ENCODE assay signal across 10 cellular contexts in genomic region chr3:99637041-99637380, GRCh38. TPM values are rescaled to one million over a fixed set of nuclear protein-coding genes. Genes with fewer than 3 reads are reported as not detected.
DNase-seq lines count a peak whose midpoint lies in the region; ATAC-seq and TF ChIP-seq lines count a peak whose summit lies in the region.
"Had no signal": no experiment of that assay in that cellular context is flagged by ENCODE, and none has a peak within 500 bp of the region (broad histone marks: within the 10 kb centered on the region; RNA-seq: fewer than 3 reads in every experiment).

No MANE protein-coding gene starts in this region.

- TF ChIP-seq CTCF in AG04449 (IDR thresholded peaks at IDR 0.05; ENCODE audit: insufficient read depth, low read length, missing control alignments) (peak; percentile 26), RWPE2 (IDR thresholded peaks at IDR 0.05; ENCODE audit: poor library complexity, severe bottlenecking) (peak; percentile 70), fibroblast of the aortic adventitia (IDR thresholded peaks at IDR 0.05; ENCODE audit: insufficient read depth, low read length) (peak; percentile 30), osteocyte (IDR thresholded peaks at IDR 0.05) (peak; percentile 50), OCI-LY7 (conservative IDR thresholded peaks at IDR 0.05; ENCODE audit: low read length) (no peak)

- H3K27me3 Mint-ChIP-seq in osteocyte (ENCODE audit: unreplicated experiment) = no peaks in the 10 kb centered on the region

- peaks cover 23% of the 10 kb centered on the region for H3K36me3 ChIP-seq in RWPE2 (ENCODE audit: low read depth)
- no peaks in the 10 kb centered on the region for H3K36me3 ChIP-seq in OCI-LY7 (ENCODE audit: insufficient read depth, low read length)

- H3K27ac Mint-ChIP-seq in osteocyte (ENCODE audit: unreplicated experiment) = peak overlapping the region; percentile 98

- POLR2A ChIA-PET in AG04449 (lab: Yijun Ruan, JAX) (interaction anchor here (0.6 to 3.0 kb wide), 12 partner anchors 10 to 225 kb away, joined by 3 to 13 read pairs (median 5); no protein-coding TSS in a partner anchor), OCI-LY7 (lab: Charles Lee) (interaction anchor here (0.9 kb wide), 1 partner anchor 158 kb away, joined by 5 read pairs; no protein-coding TSS in a partner anchor)

- H3K27ac ChIP-seq in RWPE2 (ENCODE audit: poor library complexity, severe bottlenecking) (peak overlapping the region; percentile 99), OCI-LY7 (ENCODE audit: low read depth, low read length, poor library complexity, severe bottlenecking) (no peak overlapping the region)

- H2AFZ ChIP-seq in OCI-LY7 (ENCODE audit: low read length) = no peak overlapping the region

- H3K9me3 ChIP-seq in RWPE2 (ENCODE audit: severe bottlenecking) (no peaks in the 10 kb centered on the region), OCI-LY7 (ENCODE audit: low read length) (no peaks in the 10 kb centered on the region)

- H3K79me2 ChIP-seq in OCI-LY7 (ENCODE audit: insufficient read depth, low read depth, low read length) = no peaks in the 10 kb centered on the region

- BruUV-seq in OCI-LY7 (replicated peaks; lab: Mats Ljungman, UMichigan) = no TSS peak

- H3K4me1 ChIP-seq in RWPE2 (ENCODE audit: insufficient read depth, poor library complexity, severe bottlenecking) (peaks cover 49% of the 10 kb centered on the region), OCI-LY7 (ENCODE audit: insufficient read depth, low read length, poor library complexity, severe bottlenecking) (no peaks in the 10 kb centered on the region)

- H3K4me1 Mint-ChIP-seq in osteocyte (ENCODE audit: unreplicated experiment) = peaks cover 32% of the 10 kb centered on the region

- no peaks in the 10 kb centered on the region; the same call in 1 of the 2 replicates for H4K20me1 ChIP-seq in OCI-LY7 (ENCODE audit: insufficient read depth, low read length)

- intact Hi-C loops in OCI-LY7 (cut with micrococcal nuclease; ENCODE audit: unreplicated experiment) = no loop called here

- H3K9me2 ChIP-seq in OCI-LY7 (ENCODE audit: insufficient read depth, low read length) = no peaks in the 10 kb centered on the region

- H3K9me3 Mint-ChIP-seq in osteocyte (ENCODE audit: unreplicated experiment) = no peaks in the 10 kb centered on the region

- DNase-seq in AG04449 (ENCODE audit: low read depth, low spot score) (no peak), RWPE2 (ENCODE audit: low spot score) (no peak), fibroblast of the aortic adventitia (ENCODE audit: low read depth) (no peak), osteocyte (ENCODE audit: extremely low spot score, unreplicated experiment) (no peak), OCI-LY7 (ENCODE audit: low spot score) (no peak)
- DNase-seq in stimulated activated naive CD4-positive, alpha-beta T cell (lab: John Stamatoyannopoulos, UW) = no peak
- DNase-seq: DMS 273 treated with DMSO at 0.1 percent for 48 hours had no signal

- H3K27me3 ChIP-seq in RWPE2 (ENCODE audit: insufficient read depth, poor library complexity, severe bottlenecking) = no peaks in the 10 kb centered on the region

- H3K4me3 ChIP-seq in AG04449 (ENCODE audit: low read depth, low read length) (peak overlapping the region; percentile 84), RWPE2 (ENCODE audit: severe bottlenecking) (peak overlapping the region; percentile 41), fibroblast of the aortic adventitia (ENCODE audit: low read depth, low read length) (peak overlapping the region; percentile 79), OCI-LY7 (ENCODE audit: low read depth, low read length, poor library complexity, severe bottlenecking) (no peak overlapping the region)
- H3K4me3 ChIP-seq: K562 had no signal

- CTCF ChIA-PET in AG04449 (lab: Yijun Ruan, JAX) = interaction anchor here (0.6 to 2.0 kb wide), 15 partner anchors 10 to 613 kb away, joined by 3 to 7 read pairs (median 3); no protein-coding TSS in a partner anchor
- CTCF ChIA-PET in OCI-LY7 (lab: Charles Lee; ENCODE audit: unreplicated experiment) = no interaction called here

- H3K4me3 Mint-ChIP-seq in osteocyte (ENCODE audit: unreplicated experiment) = peak overlapping the region; percentile 94

- peaks cover 36% of the 10 kb centered on the region for H3K36me3 Mint-ChIP-seq in osteocyte (ENCODE audit: unreplicated experiment)

- ATAC-seq in RWPE2 (ENCODE audit: low read depth) (peak; percentile 69), HG03521 (IDR thresholded peaks at IDR 0.05; ENCODE audit: unreplicated experiment) (no peak), HG03025 (IDR thresholded peaks at IDR 0.05; ENCODE audit: low FRiP score, unreplicated experiment) (no peak)
- ATAC-seq: K562 had no signal

- H3K4me2 ChIP-seq in OCI-LY7 (ENCODE audit: low read length) = no peak overlapping the region

RNA-seq across cellular contexts. Expression of gene COL8A1, which starts 1.4 kb away (rescaled TPM):
- total RNA-seq in fibroblast of the aortic adventitia (ENCODE audit: low replicate concordance) (24.3 and 25.1 TPM in 2 replicates), osteocyte (3,389 and 3,403 TPM in 2 replicates), OCI-LY7 (2022) (0.10 and 0.20 TPM in 2 replicates)
- not detected in 2 replicates for total RNA-seq in OCI-LY7 (2014; rRNA removed; shearing (Covaris generic))

Comparison
In these comparisons a context has a peak if more than half of its experiments do, and no peak if none do; other contexts are left out.
1. RNA of gene COL8A1, which starts 1.4 kb away (total RNA-seq): 3,389 to 3,403 TPM in osteocyte; 24.3 to 25.1 TPM in fibroblast of the aortic adventitia and 0.10 to 0.20 TPM in OCI-LY7; every median in the first group is over 100 times any median in the second.